14 cellular contexts compared by ENCODE assay signal in genomic region chr14:89331398-89331797, GRCh38.
DNase-seq lines count a peak whose midpoint lies in the region; ATAC-seq and TF ChIP-seq lines count a peak whose summit lies in the region.
"Had no signal": no experiment of that assay in that cellular context is flagged by ENCODE, and none has a peak within 500 bp of the region (broad histone marks: within the 10 kb centered on the region; RNA-seq: fewer than 3 reads in every experiment).

No MANE protein-coding gene starts in this region.

- H3K36me3 Mint-ChIP-seq in activated CD8-positive, alpha-beta T cell treated with anti-CD3 and anti-CD28 coated beads, Interleukin-2, amount 10 ng/mL, durations not matched to agents 7 days and 5 days (ENCODE audit: low read depth), result peaks cover 16% of the 10 kb centered on the region
- H3K36me3 Mint-ChIP-seq in stimulated activated effector memory CD8-positive, alpha-beta T cell treated with anti-CD3 and anti-CD28 coated beads, Interleukin-12 subunit alpha, Interleukin-12 subunit beta, amount 100 ng/mL, for 72 hours, result peaks cover 13% of the 10 kb centered on the region

- no peaks in the 10 kb centered on the region for H3K27me3 Mint-ChIP-seq in activated CD8-positive, alpha-beta T cell treated with anti-CD3 and anti-CD28 coated beads, Interleukin-2, amount 10 ng/mL, durations not matched to agents 7 days and 5 days (ENCODE audit: low read depth)
- H3K27me3 Mint-ChIP-seq: activated CD4-positive, alpha-beta T cell treated with anti-CD3 and anti-CD28 coated beads, Interleukin-2, amount 10 ng/mL, durations not matched to agents 24 days and 14 days had no signal

- H3K4me3 Mint-ChIP-seq in activated CD8-positive, alpha-beta T cell treated with anti-CD3 and anti-CD28 coated beads, Interleukin-2, amount 10 ng/mL, durations not matched to agents 7 days and 5 days, result no peak overlapping the region
- H3K4me3 Mint-ChIP-seq in stimulated activated effector memory CD8-positive, alpha-beta T cell treated with anti-CD3 and anti-CD28 coated beads, Interleukin-12 subunit alpha, Interleukin-12 subunit beta, amount 100 ng/mL, for 72 hours, result no peak overlapping the region
- H3K4me3 Mint-ChIP-seq: activated CD4-positive, alpha-beta T cell treated with anti-CD3 and anti-CD28 coated beads, Interleukin-2, amount 10 ng/mL, durations not matched to agents 24 days and 14 days had no signal

- POLR2A ChIA-PET in activated CD8-positive, alpha-beta T cell treated with anti-CD3 and anti-CD28 coated beads, Interleukin-2, amount 10 ng/mL, durations not matched to agents 7 days and 5 days (lab: Charles Lee), result no interaction called here

- peak overlapping the region; percentile 26 for H3K4me3 ChIP-seq in OCI-LY1 (ENCODE audit: low read depth, low read length, poor library complexity, severe bottlenecking)
- H3K4me3 ChIP-seq: vagina had no signal

- 0 out of 2 replicates have a peak, but pooled peaks cover 13% of the 10 kb centered on the region for H3K79me2 ChIP-seq in OCI-LY1 (ENCODE audit: insufficient read depth, low read length)

- H3K9me3 Mint-ChIP-seq in activated CD8-positive, alpha-beta T cell treated with anti-CD3 and anti-CD28 coated beads, Interleukin-2, amount 10 ng/mL, durations not matched to agents 7 days and 5 days (ENCODE audit: insufficient read depth), result no peaks in the 10 kb centered on the region
- no peaks in the 10 kb centered on the region for H3K9me3 Mint-ChIP-seq in stimulated activated effector memory CD8-positive, alpha-beta T cell treated with anti-CD3 and anti-CD28 coated beads, Interleukin-12 subunit alpha, Interleukin-12 subunit beta, amount 100 ng/mL, for 72 hours
- H3K9me3 Mint-ChIP-seq: activated CD4-positive, alpha-beta T cell treated with anti-CD3 and anti-CD28 coated beads, Interleukin-2, amount 10 ng/mL, durations not matched to agents 24 days and 14 days had no signal

- H3K9me2 ChIP-seq in OCI-LY1 (ENCODE audit: low read depth, low read length), result no peaks in the 10 kb centered on the region

- DNase-seq in iPS-NIHi11 (ENCODE audit: low spot score) (no peak), HT-29 (ENCODE audit: low spot score) (no peak)
- DNase-seq in activated CD8-positive, alpha-beta T cell treated with anti-CD3 and anti-CD28 coated beads, Interleukin-2, amount 10 ng/mL, durations not matched to agents 7 days and 5 days, result no peak
- no peak for DNase-seq in stimulated activated effector memory CD8-positive, alpha-beta T cell treated with anti-CD3 and anti-CD28 coated beads, Interleukin-12 subunit alpha, Interleukin-12 subunit beta, amount 100 ng/mL, for 72 hours (ENCODE audit: low spot score in 2 of 2)
- DNase-seq: activated CD4-positive, alpha-beta T cell treated with anti-CD3 and anti-CD28 coated beads, Interleukin-2, amount 10 ng/mL, durations not matched to agents 24 days and 14 days; Calu3; H7; NCI-H1436 had no signal

- H3K27me3 ChIP-seq in OCI-LY1 (ENCODE audit: insufficient read depth, low read length), result no peaks in the 10 kb centered on the region
- H3K27me3 ChIP-seq: vagina had no signal

- H3K4me2 ChIP-seq in OCI-LY1 (ENCODE audit: low read length), result peak overlapping the region; percentile 47

- peak; percentile 92 for ATAC-seq in GM18511 (IDR thresholded peaks at IDR 0.05; ENCODE audit: unreplicated experiment)
- ATAC-seq in GM21447 (IDR thresholded peaks at IDR 0.05; ENCODE audit: unreplicated experiment), result peak; percentile 87
- peak; percentile 76 for ATAC-seq in HG03095 (IDR thresholded peaks at IDR 0.05; ENCODE audit: unreplicated experiment)
- no peak for ATAC-seq in activated CD8-positive, alpha-beta T cell treated with anti-CD3 and anti-CD28 coated beads, Interleukin-2, amount 10 ng/mL, durations not matched to agents 7 days and 5 days
- no peak for ATAC-seq in stimulated activated effector memory CD8-positive, alpha-beta T cell treated with anti-CD3 and anti-CD28 coated beads, Interleukin-12 subunit alpha, Interleukin-12 subunit beta, amount 100 ng/mL, for 72 hours

- no peaks in the 10 kb centered on the region for H3K9me3 ChIP-seq in OCI-LY1 (ENCODE audit: low read length)
- H3K9me3 ChIP-seq: vagina had no signal

- H3K9ac ChIP-seq in OCI-LY1 (ENCODE audit: low read length), result peak overlapping the region; percentile 42

- no peaks in the 10 kb centered on the region for H3F3A ChIP-seq in OCI-LY1 (ENCODE audit: insufficient read depth, low read length)

- H2AFZ ChIP-seq in OCI-LY1 (ENCODE audit: low read length), result no peak overlapping the region

- H3K36me3 ChIP-seq in OCI-LY1 (ENCODE audit: insufficient read depth, low read length), result no peaks in the 10 kb centered on the region
- H3K36me3 ChIP-seq: vagina had no signal

- H3K27ac ChIP-seq in OCI-LY1 (ENCODE audit: low read depth, low read length, poor library complexity, severe bottlenecking), result peak overlapping the region; percentile 90
- H3K27ac ChIP-seq: epithelial cell of prostate had no signal

- peaks cover 62% of the 10 kb centered on the region for H3K4me1 ChIP-seq in OCI-LY1 (ENCODE audit: insufficient read depth, low read length, severe bottlenecking)

- peaks cover 6% of the 10 kb centered on the region for H3K4me1 Mint-ChIP-seq in activated CD8-positive, alpha-beta T cell treated with anti-CD3 and anti-CD28 coated beads, Interleukin-2, amount 10 ng/mL, durations not matched to agents 7 days and 5 days (ENCODE audit: low read depth)
- peaks cover 58% of the 10 kb centered on the region for H3K4me1 Mint-ChIP-seq in stimulated activated effector memory CD8-positive, alpha-beta T cell treated with anti-CD3 and anti-CD28 coated beads, Interleukin-12 subunit alpha, Interleukin-12 subunit beta, amount 100 ng/mL, for 72 hours

- CTCF ChIA-PET in activated CD8-positive, alpha-beta T cell treated with anti-CD3 and anti-CD28 coated beads, Interleukin-2, amount 10 ng/mL, durations not matched to agents 7 days and 5 days (lab: Charles Lee), result no interaction called here

- no peaks in the 10 kb centered on the region for H4K20me1 ChIP-seq in OCI-LY1 (ENCODE audit: insufficient read depth, low read length)

- TF ChIP-seq CTCF in OCI-LY1 (IDR thresholded peaks at IDR 0.05; ENCODE audit: low read length), result no peak

- H3K27ac Mint-ChIP-seq in activated CD8-positive, alpha-beta T cell treated with anti-CD3 and anti-CD28 coated beads, Interleukin-2, amount 10 ng/mL, durations not matched to agents 7 days and 5 days, result no peak overlapping the region
- no peak overlapping the region for H3K27ac Mint-ChIP-seq in stimulated activated effector memory CD8-positive, alpha-beta T cell treated with anti-CD3 and anti-CD28 coated beads, Interleukin-12 subunit alpha, Interleukin-12 subunit beta, amount 100 ng/mL, for 72 hours
- H3K27ac Mint-ChIP-seq: activated CD4-positive, alpha-beta T cell treated with anti-CD3 and anti-CD28 coated beads, Interleukin-2, amount 10 ng/mL, durations not matched to agents 24 days and 14 days had no signal

Comparison
In these comparisons a context has a peak if more than half of its experiments do, and no peak if none do; other contexts are left out.
1. ATAC-seq: peak in GM18511 (single experiment), GM21447 (single experiment) and HG03095 (single experiment); none in activated CD8-positive, alpha-beta T cell treated with anti-CD3 and anti-CD28 coated beads, Interleukin-2, amount 10 ng/mL, durations not matched to agents 7 days and 5 days (single experiment) and stimulated activated effector memory CD8-positive, alpha-beta T cell treated with anti-CD3 and anti-CD28 coated beads, Interleukin-12 subunit alpha, Interleukin-12 subunit beta, amount 100 ng/mL, for 72 hours (single experiment).